Comparison of ENCODE assay signal across 32 cellular contexts in the genomic region with DNA sequence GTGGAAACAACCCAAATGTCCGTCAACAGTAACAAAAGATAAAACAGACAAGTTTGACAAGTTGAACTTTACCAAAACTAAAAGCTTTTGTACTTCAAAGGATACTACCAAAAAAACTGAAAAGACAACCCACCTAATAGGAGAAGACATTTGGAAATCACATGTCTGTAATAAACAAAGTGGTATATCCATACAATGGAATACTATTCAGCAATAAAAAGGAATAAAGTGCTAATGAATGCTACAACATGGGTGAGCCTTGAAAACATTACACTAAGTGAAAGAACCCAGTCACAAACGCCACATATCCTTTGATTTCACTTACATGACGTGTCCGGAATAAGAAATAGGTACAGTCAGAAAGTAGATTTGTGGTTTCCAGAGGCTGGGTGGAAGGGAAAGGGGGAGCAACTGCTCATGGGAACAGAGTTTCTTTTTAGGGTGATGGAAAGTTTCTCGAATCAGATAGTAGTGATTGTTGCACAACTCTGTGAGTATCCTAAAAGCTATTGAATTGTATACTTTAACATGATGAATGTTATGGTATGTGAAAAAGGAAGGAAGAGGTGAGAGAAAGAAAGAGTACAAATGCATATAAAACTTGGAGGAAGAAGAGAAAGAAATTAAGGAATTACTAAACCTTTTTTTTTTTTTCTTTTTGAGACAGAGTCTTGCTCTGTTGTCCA.
"Had no signal": no experiment of that assay in that cellular context is flagged by ENCODE, and none has a peak within 500 bp of the region (broad histone marks: within the 10 kb centered on the region; RNA-seq: fewer than 3 reads in every experiment).

No MANE protein-coding gene starts in this region.

- H3K4me3 ChIP-seq: adrenal gland, dorsolateral prefrontal cortex, gastrocnemius medialis, pancreas, prostate gland, thyroid gland, upper lobe of right lung had no signal

- H3K4me3 Mint-ChIP-seq: activated CD4-positive, alpha-beta T cell treated with anti-CD3 and anti-CD28 coated beads, Interleukin-2, amount 10 ng/mL, durations not matched to agents 7 days and 5 days; activated CD8-positive, alpha-beta memory T cell treated with anti-CD3 and anti-CD28 coated beads, Interleukin-2, amount 10 ng/mL, durations not matched to agents 7 days and 5 days; activated CD8-positive, alpha-beta T cell treated with anti-CD3 and anti-CD28 coated beads, Interleukin-2, amount 10 ng/mL, durations not matched to agents 7 days and 5 days; memory B cell; naive thymus-derived CD4-positive, alpha-beta T cell; stimulated activated effector memory CD8-positive, alpha-beta T cell treated with anti-CD3 and anti-CD28 coated beads, Interleukin-12 subunit alpha, Interleukin-12 subunit beta, amount 100 ng/mL, for 72 hours; stimulated activated naive CD8-positive, alpha-beta T cell treated with anti-CD3 and anti-CD28 coated beads, Interleukin-15, amount 100 ng/mL, for 72 hours had no signal

- H3K9me3 ChIP-seq: adrenal gland, gastrocnemius medialis, pancreas, prostate gland, thyroid gland, upper lobe of right lung had no signal

- FAIRE-seq: keratinocyte, pancreas, small intestine, TTC549 had no signal

- ATAC-seq: activated CD4-positive, CD25-positive, alpha-beta regulatory T cell treated with anti-CD3 and anti-CD28 coated beads, Interleukin-2, amount 50 U/mL, for 24 hours; activated CD8-positive, alpha-beta memory T cell treated with anti-CD3 and anti-CD28 coated beads, Interleukin-2, amount 10 ng/mL, durations not matched to agents 7 days and 5 days; activated CD8-positive, alpha-beta T cell treated with anti-CD3 and anti-CD28 coated beads, Interleukin-2, amount 10 ng/mL, durations not matched to agents 7 days and 5 days; activated naive CD4-positive, alpha-beta T cell treated with anti-CD3 and anti-CD28 coated beads, Interleukin-2, amount 50 U/mL, for 72 hours; gastrocnemius medialis; naive thymus-derived CD4-positive, alpha-beta T cell; pancreas; stimulated activated effector memory CD8-positive, alpha-beta T cell treated with anti-CD3 and anti-CD28 coated beads, Interleukin-12 subunit alpha, Interleukin-12 subunit beta, amount 100 ng/mL, for 72 hours; stimulated activated naive CD8-positive, alpha-beta T cell treated with anti-CD3 and anti-CD28 coated beads, Interleukin-15, amount 100 ng/mL, for 72 hours; upper lobe of right lung had no signal

- H3K27ac ChIP-seq: pancreas, prostate gland, thyroid gland, upper lobe of right lung, WERI-Rb-1 had no signal

- H3K4me1 ChIP-seq: pancreas, prostate gland had no signal

- H3K36me3 Mint-ChIP-seq: activated CD8-positive, alpha-beta memory T cell treated with anti-CD3 and anti-CD28 coated beads, Interleukin-2, amount 10 ng/mL, durations not matched to agents 7 days and 5 days; activated naive CD4-positive, alpha-beta T cell treated with anti-CD3 and anti-CD28 coated beads, Interleukin-2, amount 50 U/mL, for 72 hours; brain; naive thymus-derived CD4-positive, alpha-beta T cell; stimulated activated effector memory CD8-positive, alpha-beta T cell treated with anti-CD3 and anti-CD28 coated beads, Interleukin-12 subunit alpha, Interleukin-12 subunit beta, amount 100 ng/mL, for 72 hours had no signal

- H3K36me3 ChIP-seq: adrenal gland, gastrocnemius medialis, pancreas, prostate gland, thyroid gland, upper lobe of right lung, WERI-Rb-1 had no signal

- DNase-seq: activated CD4-positive, alpha-beta T cell treated with anti-CD3 and anti-CD28 coated beads, Interleukin-2, amount 10 ng/mL, durations not matched to agents 7 days and 5 days; activated CD8-positive, alpha-beta memory T cell treated with anti-CD3 and anti-CD28 coated beads, Interleukin-2, amount 10 ng/mL, durations not matched to agents 7 days and 5 days; activated CD8-positive, alpha-beta T cell treated with anti-CD3 and anti-CD28 coated beads, Interleukin-2, amount 10 ng/mL, durations not matched to agents 7 days and 5 days; activated naive CD4-positive, alpha-beta T cell; activated T-cell treated with anti-CD3 and anti-CD28 coated beads, Interleukin-2, amount 50 U/mL, for 48 hours; dorsolateral prefrontal cortex; effector memory CD4-positive, alpha-beta T cell; gastrocnemius medialis; glutamatergic neuron; hippocampal formation; midbrain; naive thymus-derived CD4-positive, alpha-beta T cell; nucleus accumbens; pancreas; retina; small intestine; stimulated activated CD4-positive, alpha-beta T cell treated with anti-CD3 and anti-CD28 coated beads, Interleukin-4, amount 100 ng/mL, for 24 hours; stimulated activated naive CD8-positive, alpha-beta T cell treated with anti-CD3 and anti-CD28 coated beads, Interleukin-15, amount 100 ng/mL, for 72 hours; substantia nigra; T-helper 9 cell; thyroid gland; WERI-Rb-1 had no signal

- H3K27ac Mint-ChIP-seq: activated CD4-positive, alpha-beta T cell treated with anti-CD3 and anti-CD28 coated beads, Interleukin-2, amount 10 ng/mL, durations not matched to agents 7 days and 5 days; activated CD8-positive, alpha-beta memory T cell treated with anti-CD3 and anti-CD28 coated beads, Interleukin-2, amount 10 ng/mL, durations not matched to agents 7 days and 5 days; activated CD8-positive, alpha-beta T cell treated with anti-CD3 and anti-CD28 coated beads, Interleukin-2, amount 10 ng/mL, durations not matched to agents 7 days and 5 days; activated naive CD4-positive, alpha-beta T cell treated with anti-CD3 and anti-CD28 coated beads, Interleukin-2, amount 50 U/mL, for 72 hours; brain; memory B cell; stimulated activated effector memory CD8-positive, alpha-beta T cell treated with anti-CD3 and anti-CD28 coated beads, Interleukin-12 subunit alpha, Interleukin-12 subunit beta, amount 100 ng/mL, for 72 hours; stimulated activated naive CD8-positive, alpha-beta T cell treated with anti-CD3 and anti-CD28 coated beads, Interleukin-15, amount 100 ng/mL, for 72 hours had no signal

- H3K9me3 Mint-ChIP-seq: activated CD4-positive, alpha-beta T cell treated with anti-CD3 and anti-CD28 coated beads, Interleukin-2, amount 10 ng/mL, durations not matched to agents 7 days and 5 days; activated naive CD4-positive, alpha-beta T cell treated with anti-CD3 and anti-CD28 coated beads, Interleukin-2, amount 50 U/mL, for 72 hours; stimulated activated effector memory CD8-positive, alpha-beta T cell treated with anti-CD3 and anti-CD28 coated beads, Interleukin-12 subunit alpha, Interleukin-12 subunit beta, amount 100 ng/mL, for 72 hours had no signal

- H3K27me3 ChIP-seq: adrenal gland, gastrocnemius medialis, thyroid gland, upper lobe of right lung had no signal
